ENCODE assay signal across 13 cellular contexts in the genomic region with DNA sequence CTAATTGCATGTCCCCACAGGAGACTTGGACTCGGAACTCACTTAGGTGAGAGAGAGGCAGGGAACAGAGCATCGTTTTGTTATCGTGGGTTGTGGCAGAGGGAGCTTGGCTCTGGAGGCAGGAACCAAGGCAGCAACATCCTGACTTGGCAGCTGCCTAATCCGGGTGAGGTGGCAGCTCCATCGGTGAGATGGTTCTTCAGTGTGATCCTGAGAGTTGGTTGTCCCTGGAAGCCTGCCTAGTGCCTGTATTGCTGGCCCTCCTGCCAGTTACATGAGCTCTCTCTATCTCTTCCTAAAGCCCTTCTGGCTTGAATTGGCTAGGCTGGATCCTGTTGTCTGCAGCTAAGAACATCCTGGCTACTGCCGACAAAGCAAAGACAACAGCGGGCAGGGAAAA. TPM values are rescaled to one million over a fixed set of nuclear protein-coding genes. Genes with fewer than 3 reads are reported as not detected.
DNase-seq lines count a peak whose midpoint lies in the region; ATAC-seq and TF ChIP-seq lines count a peak whose summit lies in the region.
"Had no signal": no experiment of that assay in that cellular context is flagged by ENCODE, and none has a peak within 500 bp of the region (broad histone marks: within the 10 kb centered on the region; RNA-seq: fewer than 3 reads in every experiment).

No MANE protein-coding gene starts in this region.

- no peaks in the 10 kb centered on the region for H3K9me3 ChIP-seq in CD4-positive, alpha-beta T cell (ENCODE audit: control insufficient read depth, low read length)
- H3K9me3 ChIP-seq: BLaER1 treated with 17β-estradiol and CSF1 and Interleukin-3, amounts not matched to agents 10 nM and 100 nM had no signal

- intact Hi-C loops in left cardiac atrium (cut with DNase I), result no loop called here
- intact Hi-C loops in posterior cingulate gyrus (cut with DNase I), result no loop called here
- intact Hi-C loops in CD4-positive, alpha-beta T cell (cut with DNase I, micrococcal nuclease), result no loop called here

- H3K4me3 Mint-ChIP-seq in HFFc6, result no peak overlapping the region
- H3K4me3 Mint-ChIP-seq in CD4-positive, alpha-beta T cell, result no peak overlapping the region
- H3K4me3 Mint-ChIP-seq: stimulated activated effector memory CD8-positive, alpha-beta T cell treated with anti-CD3 and anti-CD28 coated beads, Interleukin-12 subunit alpha, Interleukin-12 subunit beta, amount 100 ng/mL, for 72 hours had no signal

- peaks cover 2% of the 10 kb centered on the region; the same call in 1 of the 2 replicates for H3K27me3 Mint-ChIP-seq in HFFc6 (ENCODE audit: insufficient read depth)
- H3K27me3 Mint-ChIP-seq in CD4-positive, alpha-beta T cell, result no peaks in the 10 kb centered on the region

- peak overlapping the region; percentile 93 for H3K27ac Mint-ChIP-seq in HFFc6
- no peak overlapping the region for H3K27ac Mint-ChIP-seq in CD4-positive, alpha-beta T cell

- ATAC-seq in left cardiac atrium (peak; percentile 61 to 76), HG02981 (IDR thresholded peaks at IDR 0.05; ENCODE audit: unreplicated experiment) (no peak)
- no peak for ATAC-seq in CD4-positive, alpha-beta T cell (ENCODE audit: poor library complexity)
- ATAC-seq: stimulated activated effector memory CD8-positive, alpha-beta T cell treated with anti-CD3 and anti-CD28 coated beads, Interleukin-12 subunit alpha, Interleukin-12 subunit beta, amount 100 ng/mL, for 72 hours had no signal

- no peaks in the 10 kb centered on the region for H3K27me3 ChIP-seq in CD4-positive, alpha-beta T cell (ENCODE audit: control insufficient read depth, insufficient read depth, low read length)
- H3K27me3 ChIP-seq: BLaER1 treated with 17β-estradiol and CSF1 and Interleukin-3, amounts not matched to agents 10 nM and 100 nM had no signal

- H3K36me3 Mint-ChIP-seq in HFFc6 (ENCODE audit: low read depth), result no peaks in the 10 kb centered on the region
- no peaks in the 10 kb centered on the region for H3K36me3 Mint-ChIP-seq in CD4-positive, alpha-beta T cell (ENCODE audit: low read depth)
- H3K36me3 Mint-ChIP-seq: stimulated activated effector memory CD8-positive, alpha-beta T cell treated with anti-CD3 and anti-CD28 coated beads, Interleukin-12 subunit alpha, Interleukin-12 subunit beta, amount 100 ng/mL, for 72 hours had no signal

- H3K27ac ChIP-seq in CD4-positive, alpha-beta T cell (ENCODE audit: low read depth, low read length), result no peak overlapping the region

- DNase-seq in HFFc6, result no peak
- DNase-seq in amniotic epithelial cell (ENCODE audit: low read depth), result peak; percentile 38
- DNase-seq in left cardiac atrium, result peak; percentile 45
- peak in 9 of 10 donors; percentile 20 to 93 (median 65) for DNase-seq in posterior cingulate gyrus
- DNase-seq in AG20443 (ENCODE audit: low spot score), result no peak
- no peak for DNase-seq in activated T-cell treated with anti-CD3 and anti-CD28 coated beads, Interleukin-2, amount 50 U/mL, for 48 hours
- no peak for DNase-seq in CD4-positive, alpha-beta T cell
- DNase-seq: activated CD4-positive, alpha-beta T cell treated with anti-CD3 and anti-CD28 coated beads for 4 hours; activated gamma-delta T cell; effector memory CD4-positive, alpha-beta T cell had no signal

- no peak for TF ChIP-seq CTCF in HFFc6 (IDR thresholded peaks at IDR 0.05)
- no peak for TF ChIP-seq CTCF in CD4-positive, alpha-beta T cell (IDR thresholded peaks at IDR 0.05)

- CTCF ChIA-PET in CD4-positive, alpha-beta T cell (lab: Charles Lee), result interaction anchor here (1.3 kb wide), 1 partner anchor 40 kb away, joined by 3 read pairs; no protein-coding TSS in a partner anchor

- H3K9me3 Mint-ChIP-seq in HFFc6, result no peaks in the 10 kb centered on the region
- H3K9me3 Mint-ChIP-seq in CD4-positive, alpha-beta T cell, result no peaks in the 10 kb centered on the region
- H3K9me3 Mint-ChIP-seq: stimulated activated effector memory CD8-positive, alpha-beta T cell treated with anti-CD3 and anti-CD28 coated beads, Interleukin-12 subunit alpha, Interleukin-12 subunit beta, amount 100 ng/mL, for 72 hours had no signal

- H3K4me1 Mint-ChIP-seq in HFFc6 (ENCODE audit: low read depth), result peaks cover 49% of the 10 kb centered on the region
- peaks cover 5% of the 10 kb centered on the region for H3K4me1 Mint-ChIP-seq in CD4-positive, alpha-beta T cell (ENCODE audit: low read depth)

- POLR2A ChIA-PET in CD4-positive, alpha-beta T cell (lab: Charles Lee), result no interaction called here

RNA-seq across cellular contexts. Expression of a gene that starts 19.9 kb away (rescaled TPM):
- total RNA-seq in HFFc6 (2021; fragmentation: NEBNext Ultra II Directional; extraction: Animal tissue kit (Norgen Biotek cat#: 25700)), result 10 to 100 TPM; 63.0 to 91.4 (median 75.0) TPM
- total RNA-seq in left cardiac atrium, result 10 to 100 TPM; 71.6 to 82.2 TPM
- total RNA-seq in CD4-positive, alpha-beta T cell, result 10 to 100 TPM; 97.3 to 98.5 TPM

Comparison
In these comparisons a context has a peak if more than half of its experiments do, and no peak if none do; other contexts are left out.
1. DNase-seq: peak in amniotic epithelial cell (single experiment), left cardiac atrium (single experiment) and posterior cingulate gyrus (9 of 10); none in HFFc6 (single experiment), AG20443 (single experiment), activated T-cell treated with anti-CD3 and anti-CD28 coated beads, Interleukin-2, amount 50 U/mL, for 48 hours (0 of 2) and CD4-positive, alpha-beta T cell (0 of 10).
2. ATAC-seq: peak in left cardiac atrium (2 of 2); none in HG02981 (single experiment) and CD4-positive, alpha-beta T cell (single experiment).